ENCODE assay signal across 8 cellular contexts in the genomic region with DNA sequence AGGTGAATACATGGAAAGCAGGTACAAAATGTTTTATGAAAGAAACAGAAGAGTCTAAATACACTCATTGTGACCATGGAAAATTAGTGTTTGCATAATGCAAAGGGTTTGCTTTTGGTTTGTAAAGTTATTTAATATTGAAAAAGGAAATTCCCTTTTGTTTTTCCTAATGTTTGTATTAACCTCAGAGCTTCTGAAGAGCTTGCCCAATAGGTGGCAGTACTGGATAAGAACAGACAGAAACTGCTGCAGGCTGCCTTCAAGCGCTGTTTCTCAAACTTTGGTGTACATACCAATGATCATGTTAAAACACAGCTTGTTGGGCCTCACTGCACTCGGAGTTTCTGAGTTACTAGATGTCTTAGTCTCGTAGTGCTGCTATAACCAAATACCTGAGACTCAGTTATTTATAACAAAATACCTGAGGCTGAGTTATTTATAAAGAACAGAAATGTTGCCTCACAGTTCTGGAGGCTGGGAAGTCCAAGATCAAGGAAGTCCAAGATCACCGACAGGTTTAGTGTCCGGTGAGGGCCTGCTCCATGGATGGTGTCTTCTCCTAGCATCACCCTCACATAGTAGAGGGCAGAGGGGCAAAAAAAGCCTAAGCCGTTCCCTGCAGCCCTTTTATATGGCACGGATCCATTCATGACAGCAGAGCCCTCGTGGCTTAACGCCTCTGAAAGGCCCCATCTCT. TPM values are rescaled to one million over a fixed set of nuclear protein-coding genes. Genes with fewer than 3 reads are reported as not detected.
DNase-seq lines count a peak whose midpoint lies in the region; ATAC-seq, FAIRE-seq and TF ChIP-seq lines count a peak whose summit lies in the region.

No MANE protein-coding gene starts in this region.

- H3K27me3 ChIP-seq in cardiac muscle cell: no peaks in the 10 kb centered on the region

- H3K27ac ChIP-seq in cardiac muscle cell: no peak overlapping the region

- no peaks in the 10 kb centered on the region for H3K4me1 ChIP-seq in cardiac muscle cell (ENCODE audit: low read depth)

- H3K4me3 ChIP-seq in cardiac muscle cell: no peak overlapping the region

- intact Hi-C loops in cardiac septum (cut with DNase I): loop anchor here (10.0 kb wide), 1 partner anchor 105 kb away; a partner anchor contains a TSS

- no peaks in the 10 kb centered on the region for H3K9me3 ChIP-seq in cardiac muscle cell (ENCODE audit: low read depth)

- no peak for ATAC-seq in HG03571 (IDR thresholded peaks at IDR 0.05; ENCODE audit: unreplicated experiment)

- peak; percentile 58 for TF ChIP-seq CTCF in cardiac muscle cell (IDR thresholded peaks at IDR 0.05; ENCODE audit: low read depth, low read length)

- FAIRE-seq in HTR-8/SVneo (lab: Jason Lieb, UNC) (peak; percentile 55), colon (lab: Jason Lieb, UNC) (peak; percentile 33)

- DNase-seq in cardiac muscle cell (ENCODE audit: low read depth in 1 of 2, low spot score in 1 of 2) (peak; percentile 81 to 84), cardiac septum (ENCODE audit: low spot score) (no peak), HTR-8/SVneo (ENCODE audit: insufficient read length, low spot score) (peak; percentile 70), OCI-M1 (lab: John Stamatoyannopoulos, UW) (peak; percentile 76), medulla oblongata (ENCODE audit: extremely low spot score) (peak; percentile 58)
- no peak for DNase-seq in activated CD8-positive, alpha-beta memory T cell treated with anti-CD3 and anti-CD28 coated beads for 24 hours

- H3K36me3 ChIP-seq in cardiac muscle cell: no peaks in the 10 kb centered on the region

RNA-seq across cellular contexts. Expression of a gene that starts 54.2 kb away (rescaled TPM):
- total RNA-seq in cardiac muscle cell (0.12 and 0.25 TPM in 2 replicates), cardiac septum (not detected)
- polyA plus RNA-seq in cardiac muscle cell: 0.09 and 0.17 TPM in 2 replicates

Comparison
In these comparisons a context has a peak if more than half of its experiments do, and no peak if none do; other contexts are left out.
1. DNase-seq: peak in cardiac muscle cell (2 of 2), HTR-8/SVneo (single experiment), OCI-M1 (single experiment) and medulla oblongata (single experiment); none in cardiac septum (single experiment) and activated CD8-positive, alpha-beta memory T cell treated with anti-CD3 and anti-CD28 coated beads for 24 hours (single experiment).